8 cellular contexts compared by ENCODE assay signal in genomic region chr1:221335161-221336101, GRCh38.
DNase-seq lines count a peak whose midpoint lies in the region; ATAC-seq and TF ChIP-seq lines count a peak whose summit lies in the region.

No MANE protein-coding gene starts in this region.

- TF ChIP-seq POLR2A in vagina (IDR thresholded peaks at IDR 0.05), result no peak

- intact Hi-C loops in Right ventricle myocardium inferior (cut with DNase I) (no loop called here), cardiac septum (cut with DNase I) (no loop called here), vagina (cut with DNase I) (no loop called here)

- TF ChIP-seq CTCF in choroid plexus epithelial cell (conservative IDR thresholded peaks at IDR 0.05; ENCODE audit: low read depth, low read length), result no peak
- no peak for TF ChIP-seq CTCF in vagina (IDR thresholded peaks at IDR 0.05)
- no peak for TF ChIP-seq CTCF in GM13977 (IDR thresholded peaks at IDR 0.05; ENCODE audit: extremely low read depth, insufficient read depth, missing control alignments)

- H3K4me3 ChIP-seq in choroid plexus epithelial cell (ENCODE audit: low read depth, low read length) (no peak overlapping the region), vagina (no peak overlapping the region)
- no peak overlapping the region for H3K4me3 ChIP-seq in effector memory CD4-positive, alpha-beta T cell (ENCODE audit: insufficient read depth, low read depth, low read length, poor library complexity, severe bottlenecking)

- DNase-seq in Right ventricle myocardium inferior (ENCODE audit: missing footprints) (peak; percentile 59), cardiac septum (ENCODE audit: low spot score) (no peak), choroid plexus epithelial cell (ENCODE audit: low read depth) (peak; percentile 44), lung microvascular endothelial cell (ENCODE audit: low read depth in 2 of 2) (peak; percentile 31 to 72), vagina (ENCODE audit: extremely low spot score in 2 of 2) (no peak), GM13977 (ENCODE audit: low spot score) (no peak)
- no peak for DNase-seq in effector memory CD4-positive, alpha-beta T cell
- DNase-seq in activated CD4-positive, alpha-beta T cell treated with anti-CD3 and anti-CD28 coated beads, Interleukin-2, amount 50 U/mL, for 4 hours, result no peak

- H3K36me3 ChIP-seq in vagina, result no peaks in the 10 kb centered on the region
- no peaks in the 10 kb centered on the region for H3K36me3 ChIP-seq in effector memory CD4-positive, alpha-beta T cell (ENCODE audit: control insufficient read depth, insufficient read depth, low read length)

- H3K27ac ChIP-seq in vagina, result peak overlapping the region; percentile 43
- no peak overlapping the region for H3K27ac ChIP-seq in effector memory CD4-positive, alpha-beta T cell (ENCODE audit: insufficient read depth, low read length, poor library complexity, severe bottlenecking)

- no peaks in the 10 kb centered on the region for H3K27me3 ChIP-seq in vagina
- no peaks in the 10 kb centered on the region for H3K27me3 ChIP-seq in effector memory CD4-positive, alpha-beta T cell (replicated peaks; ENCODE audit: control insufficient read depth, insufficient read depth, low read length, poor library complexity, severe bottlenecking)

- no peaks in the 10 kb centered on the region for H3K9me3 ChIP-seq in vagina
- H3K9me3 ChIP-seq in effector memory CD4-positive, alpha-beta T cell (ENCODE audit: control insufficient read depth, low read length), result no peaks in the 10 kb centered on the region

- in situ Hi-C loops in GM13977 (cut with MboI; ENCODE audit: low pct_unique_long_range_greater_than_20kb, low sequenced_read_pairs, unreplicated experiment), result no loop called here

- peaks cover 16% of the 10 kb centered on the region for H3K4me1 ChIP-seq in vagina
- H3K4me1 ChIP-seq in effector memory CD4-positive, alpha-beta T cell (ENCODE audit: control insufficient read depth, insufficient read depth, low read length, poor library complexity, severe bottlenecking), result no peaks in the 10 kb centered on the region

- ATAC-seq in Right ventricle myocardium inferior, result peak; percentile 51

Comparison
In these comparisons a context has a peak if more than half of its experiments do, and no peak if none do; other contexts are left out.
1. DNase-seq: peak in Right ventricle myocardium inferior (single experiment), choroid plexus epithelial cell (single experiment) and lung microvascular endothelial cell (2 of 2); none in cardiac septum (single experiment), vagina (0 of 2), effector memory CD4-positive, alpha-beta T cell (0 of 3), GM13977 (single experiment) and activated CD4-positive, alpha-beta T cell treated with anti-CD3 and anti-CD28 coated beads, Interleukin-2, amount 50 U/mL, for 4 hours (0 of 2).